In genomic region chr9:114777841-114778240, GRCh38 we compare ENCODE assay signal across 12 cellular contexts. TPM values are rescaled to one million over a fixed set of nuclear protein-coding genes. Genes with fewer than 3 reads are reported as not detected.
DNase-seq lines count a peak whose midpoint lies in the region; ATAC-seq, FAIRE-seq and TF ChIP-seq lines count a peak whose summit lies in the region.
"Had no signal": no experiment of that assay in that cellular context is flagged by ENCODE, and none has a peak within 500 bp of the region (broad histone marks: within the 10 kb centered on the region; RNA-seq: fewer than 3 reads in every experiment).

No MANE protein-coding gene starts in this region.

- no peaks in the 10 kb centered on the region for H3K36me3 Mint-ChIP-seq in astrocyte (ENCODE audit: low read depth, unreplicated experiment)

- H3K4me1 ChIP-seq in astrocyte (ENCODE audit: insufficient read depth, low read length): no peaks in the 10 kb centered on the region
- H3K4me1 ChIP-seq: BE2C had no signal

- no peaks in the 10 kb centered on the region for H3K79me2 ChIP-seq in astrocyte (ENCODE audit: insufficient read depth, low read length)

- peaks cover 35% of the 10 kb centered on the region for H3K4me1 Mint-ChIP-seq in astrocyte (ENCODE audit: low read depth, unreplicated experiment)

- TF ChIP-seq POLR2A in GM12892 (IDR thresholded peaks at IDR 0.05; ENCODE audit: low read depth, low read length): no peak

- H3K9me3 Mint-ChIP-seq in astrocyte (ENCODE audit: unreplicated experiment): peaks cover 6% of the 10 kb centered on the region

- H3K27ac ChIP-seq in astrocyte (ENCODE audit: low read depth, low read length): no peak overlapping the region
- H3K27ac ChIP-seq: body of pancreas, KMS-11 had no signal

- peak; percentile 3 for DNase-seq in EH (ENCODE audit: low read depth)
- DNase-seq in activated CD4-positive, alpha-beta T cell treated with anti-CD3 and anti-CD28 coated beads, Interleukin-2, amount 50 U/mL, for 48 hours: peak; percentile 30 to 45
- no peak for DNase-seq in astrocyte (ENCODE audit: low read depth)
- DNase-seq in stimulated activated CD4-positive, alpha-beta T cell treated with anti-CD3 and anti-CD28 coated beads, Interleukin-4, amount 100 ng/mL, for 24 hours: peak; percentile 52
- no peak for DNase-seq in retina
- DNase-seq in GM12892 (ENCODE audit: insufficient read length): no peak
- DNase-seq: BE2C, body of pancreas, NCI-H2107 had no signal

- peaks cover 8% of the 10 kb centered on the region for H3K27me3 Mint-ChIP-seq in astrocyte (ENCODE audit: low read depth, unreplicated experiment)

- FAIRE-seq in astrocyte (lab: Jason Lieb, UNC): no peak
- no peak for FAIRE-seq in GM12892 (lab: Jason Lieb, UNC)

- H3K27ac Mint-ChIP-seq in astrocyte (ENCODE audit: unreplicated experiment): peak overlapping the region; percentile 6

- H3K36me3 ChIP-seq in astrocyte (ENCODE audit: insufficient read depth, low read length): no peaks in the 10 kb centered on the region
- H3K36me3 ChIP-seq: BE2C had no signal

- no peak overlapping the region for H3K4me2 ChIP-seq in astrocyte (ENCODE audit: low read length)
- H3K4me2 ChIP-seq: KMS-11 had no signal

- H3K9ac ChIP-seq in astrocyte (ENCODE audit: low read length): no peak overlapping the region
- H3K9ac ChIP-seq: KMS-11 had no signal

- peaks cover 4% of the 10 kb centered on the region for H3K27me3 ChIP-seq in astrocyte (ENCODE audit: insufficient read depth, low read length)
- H3K27me3 ChIP-seq: BE2C, body of pancreas had no signal

- no peaks in the 10 kb centered on the region for H3K9me3 ChIP-seq in astrocyte (ENCODE audit: insufficient read depth, low read depth, low read length)
- H3K9me3 ChIP-seq: BE2C, body of pancreas had no signal

- TF ChIP-seq CTCF in astrocyte (IDR thresholded peaks at IDR 0.05; ENCODE audit: insufficient read depth, low read depth, low read length): no peak

- no peak overlapping the region for H3K4me3 Mint-ChIP-seq in astrocyte (ENCODE audit: unreplicated experiment)

- H4K20me1 ChIP-seq in astrocyte (ENCODE audit: insufficient read depth, low read length): no peaks in the 10 kb centered on the region

- no peak overlapping the region for H2AFZ ChIP-seq in astrocyte (ENCODE audit: low read depth, low read length)

- no peak for ATAC-seq in GM21737 (IDR thresholded peaks at IDR 0.05; ENCODE audit: unreplicated experiment)
- no peak for ATAC-seq in GM21423 (IDR thresholded peaks at IDR 0.05; ENCODE audit: unreplicated experiment)
- ATAC-seq: body of pancreas had no signal

- H3K4me3 ChIP-seq in astrocyte (ENCODE audit: insufficient read depth, low read depth, low read length): no peak overlapping the region
- H3K4me3 ChIP-seq: body of pancreas had no signal

RNA-seq across cellular contexts. Expression of gene TNFSF15, which starts 28.0 kb away (rescaled TPM):
- 4.2 and 10.3 TPM in 2 replicates for total RNA-seq in astrocyte
- not detected for polyA plus RNA-seq in GM12892 (2012; ENCODE audit: missing spikeins)

Comparison
In these comparisons a context has a peak if more than half of its experiments do, and no peak if none do; other contexts are left out.
1. DNase-seq: peak in EH (single experiment), activated CD4-positive, alpha-beta T cell treated with anti-CD3 and anti-CD28 coated beads, Interleukin-2, amount 50 U/mL, for 48 hours (2 of 2) and stimulated activated CD4-positive, alpha-beta T cell treated with anti-CD3 and anti-CD28 coated beads, Interleukin-4, amount 100 ng/mL, for 24 hours (single experiment); none in astrocyte (single experiment), retina (single experiment) and GM12892 (single experiment).